Comparison of ENCODE assay signal across 8 cellular contexts in genomic region chr10:43137701-43137970, GRCh38. TPM values are rescaled to one million over a fixed set of nuclear protein-coding genes. Genes with fewer than 3 reads are reported as not detected.
DNase-seq lines count a peak whose midpoint lies in the region; ATAC-seq lines count a peak whose summit lies in the region.

No MANE protein-coding gene starts in this region.

- H3K27me3 ChIP-seq in SJSA1 (replicated peaks): 0 out of 2 replicates have a peak, but pooled peaks cover 3% of the 10 kb centered on the region

- peak; percentile 27 to 51 for DNase-seq in SHP77 (lab: John Stamatoyannopoulos, UW)
- DNase-seq in SHP77 treated with DMSO at 0.1 percent for 48 hours (lab: John Stamatoyannopoulos, UW): no peak
- peak; percentile 69 to 71 for DNase-seq in SJSA1 (ENCODE audit: low read depth in 1 of 2, low spot score in 2 of 2)
- no peak for DNase-seq in central memory CD8-positive, alpha-beta T cell (ENCODE audit: low spot score in 2 of 2)
- peak; percentile 71 for DNase-seq in islet precursor cell
- DNase-seq in NCI-H2196 (lab: John Stamatoyannopoulos, UW; ENCODE audit: unreplicated experiment): no peak

- peaks cover 10% of the 10 kb centered on the region for H3K36me3 ChIP-seq in SJSA1

- peak overlapping the region; percentile 92 for H3K27ac ChIP-seq in SJSA1
- H3K27ac ChIP-seq in skin epidermis: peak overlapping the region; percentile 31 to 98 (median 95)

- no peaks in the 10 kb centered on the region for H3K9me3 Mint-ChIP-seq in central memory CD8-positive, alpha-beta T cell

- H3K4me3 ChIP-seq in SJSA1 (peak overlapping the region; percentile 85), skin epidermis (peak overlapping the region; percentile 81 to 96 (median 91))

- H3K4me3 Mint-ChIP-seq in central memory CD8-positive, alpha-beta T cell: peak overlapping the region; percentile 91

- H3K4me1 Mint-ChIP-seq in central memory CD8-positive, alpha-beta T cell: peaks cover 59% of the 10 kb centered on the region

- peak; percentile 8 for ATAC-seq in HG02981 (IDR thresholded peaks at IDR 0.05; ENCODE audit: unreplicated experiment)
- ATAC-seq in central memory CD8-positive, alpha-beta T cell (replicated peaks; ENCODE audit: extremely low read depth, poor library complexity, severe bottlenecking): peak; percentile 26

- H3K36me3 Mint-ChIP-seq in central memory CD8-positive, alpha-beta T cell (ENCODE audit: insufficient read depth): peaks cover 15% of the 10 kb centered on the region

- peak overlapping the region; percentile 95 for H3K27ac Mint-ChIP-seq in central memory CD8-positive, alpha-beta T cell (ENCODE audit: low read depth)

- H3K4me1 ChIP-seq in SJSA1 (replicated peaks): peaks cover 28% of the 10 kb centered on the region

- no peaks in the 10 kb centered on the region for H3K27me3 Mint-ChIP-seq in central memory CD8-positive, alpha-beta T cell

- H3K9me3 ChIP-seq in SJSA1 (replicated peaks): no peaks in the 10 kb centered on the region

RNA-seq across cellular contexts. Expression of gene CSGALNACT2, which starts 0.6 kb away (rescaled TPM):
- total RNA-seq in SJSA1 (2014; rRNA removed; shearing (Covaris generic)): 3.7 and 6.7 TPM in 2 replicates

Comparison
In these comparisons a context has a peak if more than half of its experiments do, and no peak if none do; other contexts are left out.
1. DNase-seq: peak in SHP77 (2 of 2), SJSA1 (2 of 2) and islet precursor cell (single experiment); none in SHP77 treated with DMSO at 0.1 percent for 48 hours (single experiment), central memory CD8-positive, alpha-beta T cell (0 of 2) and NCI-H2196 (single experiment).